In genomic region chr14:28143340-28143739, GRCh38 we compare ENCODE assay signal across 23 cellular contexts.
DNase-seq lines count a peak whose midpoint lies in the region.
"Had no signal": no experiment of that assay in that cellular context is flagged by ENCODE, and none has a peak within 500 bp of the region (broad histone marks: within the 10 kb centered on the region; RNA-seq: fewer than 3 reads in every experiment).

No MANE protein-coding gene starts in this region.

- H3K4me3 ChIP-seq in SK-N-MC: peak overlapping the region; percentile 36
- H3K4me3 ChIP-seq in MG63: no peak overlapping the region
- H3K4me3 ChIP-seq: lung, testis had no signal

- peak overlapping the region; percentile 27 for H3K9ac ChIP-seq in SK-N-MC (ENCODE audit: insufficient read length)

- H3K27me3 ChIP-seq in MG63: no peaks in the 10 kb centered on the region
- H3K27me3 ChIP-seq: brain microvascular endothelial cell, neutrophil, testis had no signal

- H3K36me3 ChIP-seq in SK-N-MC (ENCODE audit: insufficient read depth, low read length) (no peaks in the 10 kb centered on the region), MG63 (no peaks in the 10 kb centered on the region)
- H3K36me3 ChIP-seq: brain microvascular endothelial cell, neutrophil had no signal

- H3K27ac ChIP-seq in SK-N-MC: peak overlapping the region; percentile 93
- H3K27ac ChIP-seq: 22Rv1, brain microvascular endothelial cell, neutrophil, RWPE1, testis had no signal

- DNase-seq in NCI-H1417 (lab: John Stamatoyannopoulos, UW) (peak in 2 of 3 experiments; percentile 10 to 41), NCI-H1417 treated with DMSO at 0.1 percent for 48 hours (lab: John Stamatoyannopoulos, UW) (no peak), SK-N-MC (ENCODE audit: low read depth, low spot score) (no peak), iPS-NIHi11 (ENCODE audit: low spot score) (peak; percentile 15), putamen (ENCODE audit: low spot score) (peak; percentile 21), MG63 (no peak), NCI-H524 (lab: John Stamatoyannopoulos, UW) (no peak)
- no peak for DNase-seq in activated CD4-positive, alpha-beta T cell treated with anti-CD3 and anti-CD28 coated beads for 48 hours
- DNase-seq: activated CD4-positive, alpha-beta T cell treated with anti-CD3 and anti-CD28 coated beads, Interleukin-2, amount 10 ng/mL, durations not matched to agents 7 days and 5 days; activated CD8-positive, alpha-beta memory T cell treated with anti-CD3 and anti-CD28 coated beads, Interleukin-2, amount 10 ng/mL, durations not matched to agents 7 days and 5 days; activated naive CD4-positive, alpha-beta T cell treated with Interleukin-2 at 50 U/mL for 16 hours; activated T-cell treated with anti-CD3 and anti-CD28 coated beads, Interleukin-2, amount 50 U/mL, for 72 hours; brain microvascular endothelial cell; effector CD8-positive, alpha-beta T cell; HCEC 1CT; NCI-H2107; NCI-H510A treated with DMSO at 0.1 percent for 48 hours; stimulated activated naive CD4-positive, alpha-beta T cell treated with Interleukin-2 at 50 U/mL for 16 hours; testis had no signal

- H3K9me3 ChIP-seq in SK-N-MC (ENCODE audit: low read depth, low read length) (no peaks in the 10 kb centered on the region), MG63 (no peaks in the 10 kb centered on the region)
- H3K9me3 ChIP-seq: neutrophil, testis had no signal

Comparison
In these comparisons a context has a peak if more than half of its experiments do, and no peak if none do; other contexts are left out.
1. DNase-seq: peak in NCI-H1417 (2 of 3), iPS-NIHi11 (single experiment) and putamen (single experiment); none in NCI-H1417 treated with DMSO at 0.1 percent for 48 hours (single experiment), SK-N-MC (single experiment), MG63 (single experiment), activated CD4-positive, alpha-beta T cell treated with anti-CD3 and anti-CD28 coated beads for 48 hours (single experiment) and NCI-H524 (0 of 2).